In the genomic region with DNA sequence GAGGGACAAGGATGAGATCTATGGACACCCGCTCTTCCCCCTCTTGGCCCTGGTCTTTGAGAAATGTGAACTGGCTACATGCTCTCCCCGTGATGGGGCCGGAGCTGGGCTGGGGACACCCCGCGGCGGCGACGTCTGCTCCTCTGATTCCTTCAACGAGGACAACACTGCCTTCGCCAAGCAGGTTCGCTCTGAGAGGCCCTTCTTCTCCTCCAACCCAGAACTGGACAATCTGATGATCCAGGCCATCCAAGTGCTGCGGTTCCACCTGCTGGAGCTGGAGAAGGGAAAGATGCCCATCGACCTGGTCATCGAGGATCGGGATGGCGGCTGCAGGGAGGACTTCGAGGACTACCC, we compare ENCODE assay signal across 13 cellular contexts. TPM values are rescaled to one million over a fixed set of nuclear protein-coding genes. Genes with fewer than 3 reads are reported as not detected.
A peak's percentile ranks its signal among the peaks of the same experiment; 100 is the strongest.
DNase-seq lines count a peak whose midpoint lies in the region; FAIRE-seq and TF ChIP-seq lines count a peak whose summit lies in the region.
"Not testable (repeated sequence)": the region's sequence is repeated elsewhere in the genome, so short reads cannot be mapped to it uniquely, and the experiment has no call there.
"Had no signal": no experiment of that assay in that cellular context is flagged by ENCODE, and none has a peak within 500 bp of the region (broad histone marks: within the 10 kb centered on the region; RNA-seq: fewer than 3 reads in every experiment).

No MANE protein-coding gene starts in this region.

- not testable (repeated sequence) for H4K20me1 ChIP-seq in astrocyte (ENCODE audit: insufficient read depth, low read length)

- not testable (repeated sequence) for H3K79me2 ChIP-seq in astrocyte (ENCODE audit: insufficient read depth, low read length)

- H3K4me2 ChIP-seq in astrocyte (ENCODE audit: low read length): not testable (repeated sequence)

- not testable (repeated sequence) for H3K27ac Mint-ChIP-seq in astrocyte (ENCODE audit: unreplicated experiment); nephron

- not testable (repeated sequence) for H3K9ac ChIP-seq in astrocyte (ENCODE audit: low read length)

- H3K36me3 Mint-ChIP-seq in astrocyte (ENCODE audit: low read depth, unreplicated experiment); nephron (ENCODE audit: low read depth): not testable (repeated sequence)

- H3K4me1 Mint-ChIP-seq in astrocyte (ENCODE audit: low read depth, unreplicated experiment); nephron: not testable (repeated sequence)

- TF ChIP-seq POLR2A in prostate gland (IDR thresholded peaks at IDR 0.05): not testable (repeated sequence)

- not testable (repeated sequence) for DNase-seq in HTR-8/SVneo (ENCODE audit: insufficient read length, low spot score); astrocyte (ENCODE audit: low read depth); cardiac muscle cell (ENCODE audit: low read depth in 1 of 2, low spot score in 1 of 2); prostate gland (ENCODE audit: low spot score)
- DNase-seq in islet precursor cell: peak; percentile 50

- H3K27ac ChIP-seq in astrocyte (ENCODE audit: low read depth, low read length); ectodermal cell (ENCODE audit: insufficient read depth, low read depth, low read length, poor library complexity, severe bottlenecking); cardiac muscle cell; prostate gland: not testable (repeated sequence)

- H3K27me3 ChIP-seq in astrocyte (ENCODE audit: insufficient read depth, low read length); ectodermal cell (ENCODE audit: control insufficient read depth, insufficient read depth, low read length, poor library complexity, severe bottlenecking); cardiac muscle cell; prostate gland (replicated peaks; ENCODE audit: insufficient read depth): not testable (repeated sequence)

- not testable (repeated sequence) for H3K36me3 ChIP-seq in astrocyte (ENCODE audit: insufficient read depth, low read length); ectodermal cell (ENCODE audit: control insufficient read depth, insufficient read depth, low read length); cardiac muscle cell; prostate gland

- not testable (repeated sequence) for H3K9me3 Mint-ChIP-seq in astrocyte (ENCODE audit: unreplicated experiment); nephron

- H3K9me3 ChIP-seq in astrocyte (ENCODE audit: insufficient read depth, low read depth, low read length); ectodermal cell (ENCODE audit: control insufficient read depth, low read length); cardiac muscle cell (ENCODE audit: low read depth); prostate gland: not testable (repeated sequence)

- TF ChIP-seq CTCF in astrocyte (IDR thresholded peaks at IDR 0.05; ENCODE audit: insufficient read depth, low read depth, low read length); cardiac muscle cell (IDR thresholded peaks at IDR 0.05; ENCODE audit: low read depth, low read length); nephron (IDR thresholded peaks at IDR 0.05; ENCODE audit: unreplicated experiment in 3 of 3); prostate gland (IDR thresholded peaks at IDR 0.05): not testable (repeated sequence)

- H3K4me1 ChIP-seq in astrocyte (ENCODE audit: insufficient read depth, low read length); ectodermal cell (ENCODE audit: control insufficient read depth, insufficient read depth, low read length); cardiac muscle cell (ENCODE audit: low read depth); prostate gland (replicated peaks): not testable (repeated sequence)

- FAIRE-seq in HTR-8/SVneo (lab: Jason Lieb, UNC): peak; percentile 40
- not testable (repeated sequence) for FAIRE-seq in astrocyte (lab: Jason Lieb, UNC)

- not testable (repeated sequence) for H3K4me3 ChIP-seq in astrocyte (ENCODE audit: insufficient read depth, low read depth, low read length)
- H3K4me3 ChIP-seq in ectodermal cell (ENCODE audit: insufficient read depth, low read depth, low read length) (peak overlapping the region; percentile 37), cardiac muscle cell (peak overlapping the region; percentile 54), prostate gland (peak overlapping the region; percentile 25 to 28)

- intact Hi-C loops in prostate gland (cut with DNase I): not testable (repeated sequence)

- not testable (repeated sequence) for H2AFZ ChIP-seq in astrocyte (ENCODE audit: low read depth, low read length)

- WGBS in ectodermal cell, 2 experiments: 88 to 93% methylated on average over 17 of the region's 17 CpGs
- 89% methylated on average over 17 of the region's 17 CpGs for WGBS in prostate gland

- H3K27me3 Mint-ChIP-seq in astrocyte (ENCODE audit: low read depth, unreplicated experiment); nephron (ENCODE audit: low read depth): not testable (repeated sequence)

- H3K4me3 Mint-ChIP-seq in astrocyte (ENCODE audit: unreplicated experiment) (peak overlapping the region; percentile 71), nephron (peak overlapping the region; percentile 83 to 88 (median 84))

RNA-seq across cellular contexts. Expression of gene CDRT15L2, which starts 9.9 kb away (rescaled TPM):
- total RNA-seq in astrocyte (not detected in 2 replicates), cardiac muscle cell (not detected in 2 replicates), prostate gland (not detected)
- not detected for polyA plus RNA-seq in ectodermal cell (2013, experiment 1 of 4)
- polyA plus RNA-seq in ectodermal cell (2013, experiment 2 of 4): not detected
- polyA plus RNA-seq in ectodermal cell (2013, experiment 3 of 4): not detected
- not detected for polyA plus RNA-seq in ectodermal cell (2013, experiment 4 of 4)
- polyA plus RNA-seq in cardiac muscle cell: not detected in 2 replicates
- total RNA-seq: CD4-positive, CD25-positive, alpha-beta regulatory T cell; HepG2; K562; LHCN-M2; OCI-LY7 had no signal
- polyA plus RNA-seq: BJ; CD4-positive, CD25-positive, alpha-beta regulatory T cell; HepG2; K562 had no signal
